Comparison of ENCODE assay signal across 23 cellular contexts in the genomic region with DNA sequence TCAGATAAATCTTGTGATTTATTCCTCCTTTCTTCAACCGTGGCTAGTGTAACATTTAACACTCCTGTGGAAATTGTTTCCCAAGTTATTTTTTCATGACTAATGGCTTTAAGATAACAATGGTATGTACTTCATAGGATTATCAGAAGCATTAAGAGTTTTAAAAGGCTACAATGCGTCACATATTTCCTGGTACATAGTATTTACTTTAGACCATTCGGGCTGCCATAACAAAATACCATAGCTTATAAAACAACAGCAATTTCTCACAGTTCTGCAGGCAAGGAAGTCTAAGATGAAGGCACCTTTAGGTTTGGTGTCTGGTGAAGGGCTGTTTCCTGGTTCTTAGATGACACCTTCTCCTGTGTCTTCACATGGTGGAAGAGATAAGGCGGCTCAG.
A peak's percentile ranks its signal among the peaks of the same experiment; 100 is the strongest.
DNase-seq lines count a peak whose midpoint lies in the region; ATAC-seq and TF ChIP-seq lines count a peak whose summit lies in the region.
"Had no signal": no experiment of that assay in that cellular context is flagged by ENCODE, and none has a peak within 500 bp of the region (broad histone marks: within the 10 kb centered on the region; RNA-seq: fewer than 3 reads in every experiment).

No MANE protein-coding gene starts in this region.

- ATAC-seq in HG03439 (IDR thresholded peaks at IDR 0.05; ENCODE audit: unreplicated experiment) = no peak
- ATAC-seq in GM21447 (IDR thresholded peaks at IDR 0.05; ENCODE audit: unreplicated experiment) = no peak
- ATAC-seq: natural killer cell, pancreas had no signal

- CTCF ChIA-PET in Caco-2 (lab: Charles Lee) = no interaction called here

- H3K27me3 ChIP-seq in Caco-2 (replicated peaks; ENCODE audit: control insufficient read depth, insufficient read depth, low read length) = no peaks in the 10 kb centered on the region
- H3K27me3 ChIP-seq: adrenal gland, pancreas, sigmoid colon had no signal

- DNase-seq in Caco-2 (no peak), amniotic epithelial cell (ENCODE audit: low read depth) (peak; percentile 99), epithelial cell of prostate (ENCODE audit: low read depth, low spot score) (peak; percentile 22), osteocyte (ENCODE audit: extremely low spot score, unreplicated experiment) (no peak), OCI-M2 (lab: John Stamatoyannopoulos, UW; ENCODE audit: unreplicated experiment) (no peak), HCEC 1CT (no peak)
- DNase-seq: activated CD4-positive, alpha-beta T cell treated with anti-CD3 and anti-CD28 coated beads, Interleukin-2, amount 50 U/mL, for 48 hours; activated CD4-positive, CD25-positive, alpha-beta regulatory T cell; activated gamma-delta T cell; adrenal gland; cerebellar nuclear complex; effector memory CD4-positive, alpha-beta T cell; glutamatergic neuron; H7; midbrain; natural killer cell; NCI-H2171; NCI-H526; pancreas; sigmoid colon had no signal

- TF ChIP-seq CTCF in Caco-2 (IDR thresholded peaks at IDR 0.05; ENCODE audit: insufficient read depth in 1 of 2, low read depth in 1 of 2, low read length in 1 of 2, severe bottlenecking in 1 of 2, unreplicated experiment in 1 of 2) (no peak), osteocyte (IDR thresholded peaks at IDR 0.05) (no peak)

- H3K4me1 ChIP-seq in Caco-2 = peaks cover 32% of the 10 kb centered on the region
- H3K4me1 ChIP-seq: adrenal gland, pancreas, sigmoid colon had no signal

- H3K4me1 Mint-ChIP-seq in Caco-2 (ENCODE audit: low read depth, unreplicated experiment) (peaks cover 31% of the 10 kb centered on the region), osteocyte (ENCODE audit: unreplicated experiment) (peaks cover 20% of the 10 kb centered on the region)
- H3K4me1 Mint-ChIP-seq: natural killer cell had no signal

- H3K36me3 ChIP-seq in Caco-2 (ENCODE audit: control insufficient read depth, insufficient read depth, low read length) = no peaks in the 10 kb centered on the region
- H3K36me3 ChIP-seq: adrenal gland, pancreas, sigmoid colon had no signal

- H3K27ac ChIP-seq in epithelial cell of prostate = no peak overlapping the region
- H3K27ac ChIP-seq: adrenal gland, pancreas, RWPE1, sigmoid colon had no signal

- POLR2A ChIA-PET in Caco-2 (lab: Charles Lee) = no interaction called here

- peak overlapping the region; percentile 15 for H3K27ac Mint-ChIP-seq in Caco-2 (ENCODE audit: unreplicated experiment)
- peak overlapping the region; percentile 85 for H3K27ac Mint-ChIP-seq in osteocyte (ENCODE audit: unreplicated experiment)
- H3K27ac Mint-ChIP-seq: natural killer cell had no signal

- BruUV-seq in Caco-2 (replicated peaks; lab: Mats Ljungman, UMichigan) = no TSS peak

- no peak overlapping the region for H3K4me3 ChIP-seq in Caco-2 (ENCODE audit: low read depth, low read length)
- H3K4me3 ChIP-seq: adrenal gland, pancreas, sigmoid colon had no signal

- H3K9me3 Mint-ChIP-seq in Caco-2 (ENCODE audit: unreplicated experiment) (peaks cover 59% of the 10 kb centered on the region), osteocyte (ENCODE audit: unreplicated experiment) (peaks cover 32% of the 10 kb centered on the region)

- H3K36me3 Mint-ChIP-seq in Caco-2 (ENCODE audit: insufficient read depth, unreplicated experiment) (peaks cover 6% of the 10 kb centered on the region), osteocyte (ENCODE audit: unreplicated experiment) (peaks cover 9% of the 10 kb centered on the region)

- H3K9me3 ChIP-seq in Caco-2 = peaks cover 7% of the 10 kb centered on the region; the same call in 1 of the 2 replicates
- H3K9me3 ChIP-seq: adrenal gland, pancreas had no signal

- intact Hi-C loops in Caco-2 (cut with micrococcal nuclease; ENCODE audit: unreplicated experiment) = loop anchor here (1.0 kb wide), 1 partner anchor 72 kb away; no protein-coding TSS in a partner anchor

- H3K4me3 Mint-ChIP-seq in Caco-2 (ENCODE audit: unreplicated experiment) (no peak overlapping the region), osteocyte (ENCODE audit: unreplicated experiment) (no peak overlapping the region)
- H3K4me3 Mint-ChIP-seq: natural killer cell had no signal

- H3K27me3 Mint-ChIP-seq in Caco-2 (ENCODE audit: insufficient read depth, unreplicated experiment) (no peaks in the 10 kb centered on the region), osteocyte (ENCODE audit: unreplicated experiment) (no peaks in the 10 kb centered on the region)

Comparison
In these comparisons a context has a peak if more than half of its experiments do, and no peak if none do; other contexts are left out.
1. DNase-seq: peak in amniotic epithelial cell (single experiment) and epithelial cell of prostate (single experiment); none in Caco-2 (0 of 2), osteocyte (single experiment), OCI-M2 (single experiment) and HCEC 1CT (single experiment).